25 cellular contexts compared by ENCODE assay signal in genomic region chr10:131853610-131853964, GRCh38.
"Had no signal": no experiment of that assay in that cellular context is flagged by ENCODE, and none has a peak within 500 bp of the region (broad histone marks: within the 10 kb centered on the region; RNA-seq: fewer than 3 reads in every experiment).

No MANE protein-coding gene starts in this region.

- H3K4me1 ChIP-seq: left lung, neural progenitor cell, sigmoid colon, testis, tibial nerve, vagina had no signal

- H3K4me3 Mint-ChIP-seq: effector memory CD8-positive, alpha-beta T cell; immature natural killer cell; naive thymus-derived CD4-positive, alpha-beta T cell; nephron; neural progenitor cell; stimulated activated memory B cell treated with anti-CD40 and anti-IgM and Interleukin-4, amounts not matched to agents 10 μg/mL and 1 μg/mL and 100 μg/mL, for 72 hours had no signal

- ATAC-seq: effector memory CD8-positive, alpha-beta T cell; left lung; stimulated activated naive CD8-positive, alpha-beta T cell treated with anti-CD3 and anti-CD28 coated beads, Interleukin-15, Interleukin-2, amounts not matched to agents 100 U/mL and 50 U/mL, for 24 hours had no signal

- H3K9me3 Mint-ChIP-seq: immature natural killer cell, nephron had no signal

- DNase-seq: dermis blood vessel endothelial cell; effector memory CD8-positive, alpha-beta T cell; hypothalamus; immature natural killer cell; mammary epithelial cell; mesendoderm; midbrain; naive thymus-derived CD4-positive, alpha-beta T cell; sigmoid colon; stimulated activated CD4-positive, alpha-beta T cell treated with anti-CD3 and anti-CD28 coated beads, Interleukin-4, amount 100 ng/mL, for 4 hours; stimulated activated naive CD8-positive, alpha-beta T cell treated with anti-CD3 and anti-CD28 coated beads, Interleukin-15, Interleukin-2, amounts not matched to agents 100 U/mL and 50 U/mL, for 24 hours; substantia nigra; testis had no signal

- H3K79me2 ChIP-seq: parathyroid adenoma had no signal

- H2AFZ ChIP-seq: neural progenitor cell, parathyroid adenoma had no signal

- H3K4me1 Mint-ChIP-seq: immature natural killer cell; naive thymus-derived CD4-positive, alpha-beta T cell; nephron; neural progenitor cell; stimulated activated memory B cell treated with anti-CD40 and anti-IgM and Interleukin-4, amounts not matched to agents 10 μg/mL and 1 μg/mL and 100 μg/mL, for 72 hours had no signal

- H3K4me3 ChIP-seq: coronary artery, left lung, neural progenitor cell, sigmoid colon, testis, tibial nerve, vagina had no signal

- H3K36me3 ChIP-seq: left lung, neural progenitor cell, sigmoid colon, tibial nerve, vagina had no signal

- FAIRE-seq: endometrium, frontal cortex, keratinocyte had no signal

- H3K27ac ChIP-seq: coronary artery, left lung, neural progenitor cell, parathyroid adenoma, sigmoid colon, testis, tibial nerve, vagina had no signal

- H3K27me3 ChIP-seq: neural progenitor cell, testis, tibial nerve, vagina had no signal

- H3K36me3 Mint-ChIP-seq: immature natural killer cell; naive thymus-derived CD4-positive, alpha-beta T cell; neural progenitor cell; stimulated activated memory B cell treated with anti-CD40 and anti-IgM and Interleukin-4, amounts not matched to agents 10 μg/mL and 1 μg/mL and 100 μg/mL, for 72 hours had no signal

- H3K4me2 ChIP-seq: neural progenitor cell had no signal

- H3K9ac ChIP-seq: neural progenitor cell, parathyroid adenoma had no signal

- H3K9me3 ChIP-seq: left lung, sigmoid colon, testis, tibial nerve, vagina had no signal

- H3K27ac Mint-ChIP-seq: effector memory CD8-positive, alpha-beta T cell; immature natural killer cell; naive thymus-derived CD4-positive, alpha-beta T cell; nephron; neural progenitor cell; progenitor cell of endocrine pancreas; stimulated activated memory B cell treated with anti-CD40 and anti-IgM and Interleukin-4, amounts not matched to agents 10 μg/mL and 1 μg/mL and 100 μg/mL, for 72 hours had no signal
